ENCODE assay signal across 12 cellular contexts in genomic region chr2:127134833-127135830, GRCh38. TPM values are rescaled to one million over a fixed set of nuclear protein-coding genes. Genes with fewer than 3 reads are reported as not detected.
DNase-seq lines count a peak whose midpoint lies in the region; ATAC-seq and TF ChIP-seq lines count a peak whose summit lies in the region.
"Had no signal": no experiment of that assay in that cellular context is flagged by ENCODE, and none has a peak within 500 bp of the region (broad histone marks: within the 10 kb centered on the region; RNA-seq: fewer than 3 reads in every experiment).

No MANE protein-coding gene starts in this region.

- ATAC-seq in left lung (peak; percentile 76), upper lobe of right lung (peak; percentile 78), GM21381 (IDR thresholded peaks at IDR 0.05; ENCODE audit: unreplicated experiment) (no peak)
- ATAC-seq: naive thymus-derived CD8-positive, alpha-beta T cell had no signal

- H3K4me1 ChIP-seq in left lung (peaks cover 0 to 10% of the 10 kb centered on the region in 2 donors), upper lobe of right lung (no peaks in the 10 kb centered on the region)

- H3K27me3 ChIP-seq in left lung = no peaks in the 10 kb centered on the region
- H3K27me3 ChIP-seq in upper lobe of right lung = no peaks in the 10 kb centered on the region
- H3K27me3 ChIP-seq: MG63 had no signal

- H3K4me3 Mint-ChIP-seq in osteocyte (ENCODE audit: unreplicated experiment) = no peak overlapping the region
- H3K4me3 Mint-ChIP-seq: naive thymus-derived CD8-positive, alpha-beta T cell had no signal

- TF ChIP-seq CTCF in left lung (IDR thresholded peaks at IDR 0.05) (no peak), upper lobe of right lung (IDR thresholded peaks at IDR 0.05) (no peak), osteocyte (IDR thresholded peaks at IDR 0.05) (no peak)

- H3K4me3 ChIP-seq in left lung = no peak overlapping the region
- no peak overlapping the region for H3K4me3 ChIP-seq in upper lobe of right lung
- H3K4me3 ChIP-seq: MG63 had no signal

- H3K9me3 Mint-ChIP-seq in osteocyte (ENCODE audit: unreplicated experiment) = peaks cover 10% of the 10 kb centered on the region
- H3K9me3 Mint-ChIP-seq: naive thymus-derived CD8-positive, alpha-beta T cell had no signal

- no peak overlapping the region for H3K27ac Mint-ChIP-seq in osteocyte (ENCODE audit: unreplicated experiment)

- no peaks in the 10 kb centered on the region for H3K36me3 Mint-ChIP-seq in osteocyte (ENCODE audit: unreplicated experiment)
- H3K36me3 Mint-ChIP-seq: naive thymus-derived CD8-positive, alpha-beta T cell had no signal

- no peak overlapping the region for H3K27ac ChIP-seq in left lung
- H3K27ac ChIP-seq in upper lobe of right lung = no peak overlapping the region

- DNase-seq in SKM-1 (lab: John Stamatoyannopoulos, UW; ENCODE audit: unreplicated experiment) = peak; percentile 7
- no peak for DNase-seq in SKM-1 treated with dmso at 0.1 percent for 144 hours (lab: John Stamatoyannopoulos, UW; ENCODE audit: unreplicated experiment)
- DNase-seq in SK-N-DZ (ENCODE audit: low spot score) = peak; percentile 72
- peak; percentile 61 to 65 for DNase-seq in left lung
- no peak for DNase-seq in upper lobe of right lung
- DNase-seq in SW 1271 (lab: John Stamatoyannopoulos, UW) = no peak
- no peak for DNase-seq in osteocyte (ENCODE audit: extremely low spot score, unreplicated experiment)
- DNase-seq: effector memory CD4-positive, alpha-beta T cell; EL; MG63; naive thymus-derived CD8-positive, alpha-beta T cell had no signal

- no peaks in the 10 kb centered on the region for H3K27me3 Mint-ChIP-seq in osteocyte (ENCODE audit: unreplicated experiment)

- intact Hi-C loops in left lung (cut with DNase I) (no loop called here), upper lobe of right lung (cut with DNase I) (no loop called here)

- no peaks in the 10 kb centered on the region for H3K4me1 Mint-ChIP-seq in osteocyte (ENCODE audit: unreplicated experiment)

- peaks cover 0 to 2% of the 10 kb centered on the region in 2 donors for H3K9me3 ChIP-seq in left lung
- H3K9me3 ChIP-seq in upper lobe of right lung = no peaks in the 10 kb centered on the region

- H3K36me3 ChIP-seq in left lung (no peaks in the 10 kb centered on the region), upper lobe of right lung (no peaks in the 10 kb centered on the region)
- H3K36me3 ChIP-seq: MG63 had no signal

RNA-seq across cellular contexts. Expression of gene BIN1, which starts 28.2 kb away (rescaled TPM):
- polyA plus RNA-seq in SK-N-DZ (2014; cell fraction: cytosol; rRNA removed) = 73.3 and 73.9 TPM in 2 replicates
- polyA plus RNA-seq in SK-N-DZ (2014; cell fraction: nucleus; rRNA removed) = 151 and 178 TPM in 2 replicates
- total RNA-seq in left lung = 10 to 100 TPM; 32.0 to 36.0 TPM
- total RNA-seq in upper lobe of right lung = 33.4 TPM
- total RNA-seq in osteocyte = 101 TPM in 2 replicates

Comparison
In these comparisons a context has a peak if more than half of its experiments do, and no peak if none do; other contexts are left out.
1. DNase-seq: peak in SKM-1 (single experiment), SK-N-DZ (single experiment) and left lung (2 of 2); none in SKM-1 treated with dmso at 0.1 percent for 144 hours (single experiment), upper lobe of right lung (single experiment), SW 1271 (0 of 2) and osteocyte (single experiment).